In genomic region chr13:87671824-87672603, GRCh38 we compare ENCODE assay signal across 1 cellular context.
TF ChIP-seq lines count a peak whose summit lies in the region.

No MANE protein-coding gene starts in this region.

TF ChIP-seq in A549, 52 proteins besides CTCF, POLR2A, EP300 and RAD21 (continued from another document):
- no peak for TF ChIP-seq CBX8 (IDR thresholded peaks at IDR 0.05)
- TF ChIP-seq ZFP36 (IDR thresholded peaks at IDR 0.05; ENCODE audit: borderline replicate concordance, partially characterized antibody) = no peak
TF ChIP-seq in A549: peak in this region for 0.
